ENCODE assay signal across 29 cellular contexts in the genomic region with DNA sequence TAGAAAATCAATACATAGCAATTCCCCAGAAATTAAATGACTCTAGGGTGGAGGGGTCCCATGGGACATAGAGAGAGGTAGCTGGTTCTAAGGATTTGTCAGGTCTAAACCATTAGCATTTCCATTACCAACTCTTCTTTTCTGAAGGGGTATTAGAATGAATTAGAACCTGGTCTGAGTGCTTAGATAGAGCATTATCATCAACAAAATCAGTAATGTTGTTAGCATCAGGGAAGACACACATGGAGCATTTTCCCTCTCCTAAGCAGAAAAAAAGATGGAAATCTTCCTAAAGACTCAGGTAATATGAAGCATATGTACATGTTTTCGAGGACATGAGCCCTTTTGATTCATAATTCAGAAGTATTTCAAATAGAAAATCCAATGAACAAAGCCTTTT.
"Had no signal": no experiment of that assay in that cellular context is flagged by ENCODE, and none has a peak within 500 bp of the region (broad histone marks: within the 10 kb centered on the region; RNA-seq: fewer than 3 reads in every experiment).

No MANE protein-coding gene starts in this region.

- H3K4me1 ChIP-seq: ascending aorta had no signal

- H3K27me3 ChIP-seq: ascending aorta, cardiac muscle cell had no signal

- DNase-seq: activated B cell treated with CpG ODN at 0.5 μM for 24 hours; activated CD4-positive, alpha-beta memory T cell treated with anti-CD3 and anti-CD28 coated beads, Interleukin-2, amount 10 ng/mL, durations not matched to agents 7 days and 5 days; activated CD4-positive, alpha-beta T cell treated with anti-CD3 and anti-CD28 coated beads for 4 hours; activated CD4-positive, alpha-beta T cell treated with anti-CD3 and anti-CD28 coated beads, Interleukin-2, amount 10 ng/mL, durations not matched to agents 24 days and 14 days; activated CD4-positive, alpha-beta T cell treated with anti-CD3 and anti-CD28 coated beads, Interleukin-2, amount 50 U/mL, for 48 hours; activated CD4-positive, CD25-positive, alpha-beta regulatory T cell treated with anti-CD3 and anti-CD28 coated beads, Interleukin-2, amount 50 U/mL, for 72 hours; activated CD8-positive, alpha-beta memory T cell treated with anti-CD3 and anti-CD28 coated beads for 24 hours; activated CD8-positive, alpha-beta memory T cell treated with anti-CD3 and anti-CD28 coated beads, Interleukin-2, amount 10 ng/mL, durations not matched to agents 7 days and 5 days; activated CD8-positive, alpha-beta memory T cell treated with anti-CD3 and anti-CD28 coated beads, Interleukin-2, amount 50 U/mL, for 48 hours; activated CD8-positive, alpha-beta T cell treated with anti-CD3 and anti-CD28 coated beads, Interleukin-2, amount 10 ng/mL, durations not matched to agents 7 days and 5 days; activated effector memory CD4-positive, alpha-beta T cell treated with Interleukin-2 at 50 U/mL for 16 hours; activated gamma-delta T cell; activated naive CD4-positive, alpha-beta T cell treated with anti-CD3 and anti-CD28 coated beads, Interleukin-2, amount 10 ng/mL, durations not matched to agents 7 days and 5 days; activated naive CD4-positive, alpha-beta T cell treated with Interleukin-2 at 50 U/mL for 16 hours; activated naive CD8-positive, alpha-beta T cell treated with anti-CD3 and anti-CD28 coated beads, Interleukin-2, amount 10 ng/mL, durations not matched to agents 7 days and 5 days; activated naive CD8-positive, alpha-beta T cell treated with anti-CD3 and anti-CD28 coated beads, Interleukin-2, amount 50 U/mL, for 24 hours; activated T-cell treated with anti-CD3 and anti-CD28 coated beads, Interleukin-2, amount 50 U/mL, for 24 hours; activated T-cell treated with anti-CD3 and anti-CD28 coated beads, Interleukin-2, amount 50 U/mL, for 48 hours; amygdala; anterior cingulate cortex; caudate nucleus; cerebellar nuclear complex; T-helper 2 cell; T-helper 9 cell had no signal

- H3K27ac ChIP-seq: ascending aorta, cardiac muscle cell, VCaP had no signal

- H3K9me3 ChIP-seq: ascending aorta had no signal

- FAIRE-seq: bronchial epithelial cell, TTC549 had no signal

- H3K36me3 ChIP-seq: ascending aorta, cardiac muscle cell had no signal

- H3K4me3 ChIP-seq: ascending aorta, cardiac muscle cell had no signal
